10 cellular contexts compared by ENCODE assay signal in genomic region chr11:71454470-71455113, GRCh38. TPM values are rescaled to one million over a fixed set of nuclear protein-coding genes. Genes with fewer than 3 reads are reported as not detected.
DNase-seq lines count a peak whose midpoint lies in the region; ATAC-seq and TF ChIP-seq lines count a peak whose summit lies in the region.
"Had no signal": no experiment of that assay in that cellular context is flagged by ENCODE, and none has a peak within 500 bp of the region (broad histone marks: within the 10 kb centered on the region; RNA-seq: fewer than 3 reads in every experiment).

No MANE protein-coding gene starts in this region.

- H3K4me3 ChIP-seq in RWPE2 (ENCODE audit: severe bottlenecking) = no peak overlapping the region
- H3K4me3 ChIP-seq in MG63 = no peak overlapping the region

- peaks cover 66% of the 10 kb centered on the region for H3K36me3 Mint-ChIP-seq in stimulated activated effector memory CD8-positive, alpha-beta T cell treated with anti-CD3 and anti-CD28 coated beads, Interleukin-12 subunit alpha, Interleukin-12 subunit beta, amount 100 ng/mL, for 72 hours

- H3K9me3 Mint-ChIP-seq in stimulated activated effector memory CD8-positive, alpha-beta T cell treated with anti-CD3 and anti-CD28 coated beads, Interleukin-12 subunit alpha, Interleukin-12 subunit beta, amount 100 ng/mL, for 72 hours = no peaks in the 10 kb centered on the region

- peak overlapping the region; percentile 57 for H3K27ac Mint-ChIP-seq in stimulated activated effector memory CD8-positive, alpha-beta T cell treated with anti-CD3 and anti-CD28 coated beads, Interleukin-12 subunit alpha, Interleukin-12 subunit beta, amount 100 ng/mL, for 72 hours

- TF ChIP-seq CTCF in RWPE2 (IDR thresholded peaks at IDR 0.05; ENCODE audit: poor library complexity, severe bottlenecking) = peak; percentile 53

- no peak overlapping the region for H3K27ac ChIP-seq in RWPE2 (ENCODE audit: poor library complexity, severe bottlenecking)

- peak; percentile 41 for DNase-seq in activated CD8-positive, alpha-beta memory T cell treated with anti-CD3 and anti-CD28 coated beads, Interleukin-2, amount 50 U/mL, for 4 hours
- DNase-seq in activated CD8-positive, alpha-beta memory T cell treated with anti-CD3 and anti-CD28 coated beads, Interleukin-2, amount 50 U/mL, for 48 hours = no peak
- peak; percentile 57 for DNase-seq in RWPE2 (ENCODE audit: low spot score)
- peak; percentile 21 for DNase-seq in effector CD4-positive, alpha-beta T cell
- no peak for DNase-seq in stimulated activated effector memory CD8-positive, alpha-beta T cell treated with anti-CD3 and anti-CD28 coated beads, Interleukin-12 subunit alpha, Interleukin-12 subunit beta, amount 100 ng/mL, for 72 hours (ENCODE audit: low spot score in 2 of 2)
- no peak for DNase-seq in NCI-H2107 (lab: John Stamatoyannopoulos, UW)
- DNase-seq in MG63 = no peak
- DNase-seq: NCI-H1092 had no signal

- peaks cover 54% of the 10 kb centered on the region for H3K4me1 Mint-ChIP-seq in stimulated activated effector memory CD8-positive, alpha-beta T cell treated with anti-CD3 and anti-CD28 coated beads, Interleukin-12 subunit alpha, Interleukin-12 subunit beta, amount 100 ng/mL, for 72 hours

- H3K4me3 Mint-ChIP-seq in stimulated activated effector memory CD8-positive, alpha-beta T cell treated with anti-CD3 and anti-CD28 coated beads, Interleukin-12 subunit alpha, Interleukin-12 subunit beta, amount 100 ng/mL, for 72 hours = peak overlapping the region; percentile 93

- H3K27me3 ChIP-seq in RWPE2 (ENCODE audit: insufficient read depth, poor library complexity, severe bottlenecking) (no peaks in the 10 kb centered on the region), MG63 (no peaks in the 10 kb centered on the region)

- no peaks in the 10 kb centered on the region for H3K9me3 ChIP-seq in RWPE2 (ENCODE audit: severe bottlenecking)
- no peaks in the 10 kb centered on the region for H3K9me3 ChIP-seq in MG63

- peaks cover 8% of the 10 kb centered on the region for H3K4me1 ChIP-seq in RWPE2 (ENCODE audit: insufficient read depth, poor library complexity, severe bottlenecking)

- H3K36me3 ChIP-seq in RWPE2 (ENCODE audit: low read depth) (peaks cover 29% of the 10 kb centered on the region), MG63 (peaks cover 17% of the 10 kb centered on the region)

- ATAC-seq in RWPE2 (ENCODE audit: low read depth) (no peak), HG02763 (IDR thresholded peaks at IDR 0.05; ENCODE audit: unreplicated experiment) (no peak)
- no peak for ATAC-seq in stimulated activated effector memory CD8-positive, alpha-beta T cell treated with anti-CD3 and anti-CD28 coated beads, Interleukin-12 subunit alpha, Interleukin-12 subunit beta, amount 100 ng/mL, for 72 hours
- ATAC-seq: sciatic nerve had no signal

RNA-seq across cellular contexts. Expression of gene NADSYN1, which starts 1.6 kb away (rescaled TPM):
- total RNA-seq in MG63 (2014; rRNA removed; shearing (Covaris generic); ENCODE audit: low replicate concordance) = 18.6 and 34.7 TPM in 2 replicates

RNA-seq across cellular contexts. Expression of gene DHCR7, which starts 6.4 kb away (rescaled TPM):
- 23.9 and 32.4 TPM in 2 replicates for total RNA-seq in MG63 (2014; rRNA removed; shearing (Covaris generic); ENCODE audit: low replicate concordance)

Comparison
In these comparisons a context has a peak if more than half of its experiments do, and no peak if none do; other contexts are left out.
1. DNase-seq: peak in activated CD8-positive, alpha-beta memory T cell treated with anti-CD3 and anti-CD28 coated beads, Interleukin-2, amount 50 U/mL, for 4 hours (single experiment), RWPE2 (single experiment) and effector CD4-positive, alpha-beta T cell (single experiment); none in activated CD8-positive, alpha-beta memory T cell treated with anti-CD3 and anti-CD28 coated beads, Interleukin-2, amount 50 U/mL, for 48 hours (single experiment), stimulated activated effector memory CD8-positive, alpha-beta T cell treated with anti-CD3 and anti-CD28 coated beads, Interleukin-12 subunit alpha, Interleukin-12 subunit beta, amount 100 ng/mL, for 72 hours (0 of 2), NCI-H2107 (single experiment) and MG63 (single experiment).